Comparison of ENCODE assay signal across 22 cellular contexts in the genomic region with DNA sequence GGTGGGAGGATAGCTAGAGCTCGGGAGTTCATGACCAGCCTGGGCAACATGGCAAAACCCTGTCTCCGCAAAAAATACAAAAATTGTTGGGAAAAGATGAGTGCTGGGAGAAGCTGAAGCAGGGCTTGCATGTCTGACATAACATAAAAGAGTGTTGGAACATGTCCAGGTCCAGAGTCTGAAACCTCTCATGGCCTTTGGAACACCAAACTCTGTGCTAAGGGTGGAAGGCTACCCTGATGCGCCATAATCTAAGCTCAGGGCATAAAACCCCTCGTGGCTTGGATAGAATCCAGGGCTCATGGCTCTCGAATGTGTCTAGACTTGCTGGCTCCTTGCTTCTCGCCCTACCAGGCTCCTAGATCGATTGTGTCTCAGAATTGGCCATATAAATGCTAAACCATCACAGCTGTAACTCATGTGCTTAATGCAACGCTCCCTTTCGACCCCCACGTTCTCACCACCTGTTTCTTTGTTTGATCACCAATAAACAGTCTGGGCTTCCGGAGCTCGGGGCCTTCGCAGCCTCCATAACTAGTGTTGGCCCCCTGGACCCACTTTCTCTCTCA. TPM values are rescaled to one million over a fixed set of nuclear protein-coding genes. Genes with fewer than 3 reads are reported as not detected.
A peak's percentile ranks its signal among the peaks of the same experiment; 100 is the strongest.
DNase-seq lines count a peak whose midpoint lies in the region; ATAC-seq lines count a peak whose summit lies in the region.
"Had no signal": no experiment of that assay in that cellular context is flagged by ENCODE, and none has a peak within 500 bp of the region (broad histone marks: within the 10 kb centered on the region; RNA-seq: fewer than 3 reads in every experiment).

No MANE protein-coding gene starts in this region.

- DNase-seq in DMS79 (lab: John Stamatoyannopoulos, UW) (peak; percentile 25), DMS79 treated with DMSO at 0.1 percent for 48 hours (lab: John Stamatoyannopoulos, UW) (no peak), M059J (ENCODE audit: low read depth) (peak; percentile 69), NCI-H69 (lab: John Stamatoyannopoulos, UW) (peak; percentile 3), left lobe of liver (ENCODE audit: low spot score) (no peak), NCI-H1694 treated with DMSO at 0.1 percent for 48 hours (lab: John Stamatoyannopoulos, UW) (no peak), medulla oblongata (ENCODE audit: extremely low spot score) (no peak)
- DNase-seq in central memory CD4-positive, alpha-beta T cell = no peak
- DNase-seq: activated CD4-positive, alpha-beta T cell treated with anti-CD3 and anti-CD28 coated beads, Interleukin-2, amount 10 ng/mL, durations not matched to agents 7 days and 5 days; aorta; caudate nucleus; CD4-positive, alpha-beta memory T cell; DMS 273 treated with DMSO at 0.1 percent for 48 hours; GDM1; NCI-H1694; NCI-H526; nucleus accumbens; transverse colon had no signal

- peak; percentile 48 for ATAC-seq in left lobe of liver

RNA-seq across cellular contexts. Expression of a gene that starts 6.7 kb away (rescaled TPM):
- 38.9 and 40.5 TPM in 2 replicates for total RNA-seq in M059J (2014; rRNA removed; shearing (Covaris generic))
- 1.2 TPM for total RNA-seq in left lobe of liver
- total RNA-seq: activated CD4-positive, alpha-beta T cell treated with anti-CD3 and anti-CD28 coated beads, Interleukin-2, amount 10 ng/mL, durations not matched to agents 7 days and 5 days; activated T-helper 1 cell treated with anti-CD3 and anti-CD28 coated beads, Interleukin-12 subunit alpha, Interleukin-12 subunit beta, Interleukin-2, Interleukin-4 antibody, amounts not matched to agents 30 ng/mL and 10 ng/mL and 1 ng/mL, durations not matched to agents 14 hours and 24 hours and 36 hours had no signal

RNA-seq across cellular contexts. Expression of a gene that starts 35.2 kb away (rescaled TPM):
- 5.3 and 5.5 TPM in 2 replicates for total RNA-seq in M059J (2014; rRNA removed; shearing (Covaris generic))
- total RNA-seq in left lobe of liver = 0.50 TPM
- total RNA-seq: activated CD4-positive, alpha-beta T cell treated with anti-CD3 and anti-CD28 coated beads, Interleukin-2, amount 10 ng/mL, durations not matched to agents 7 days and 5 days; activated T-helper 1 cell treated with anti-CD3 and anti-CD28 coated beads, Interleukin-12 subunit alpha, Interleukin-12 subunit beta, Interleukin-2, Interleukin-4 antibody, amounts not matched to agents 30 ng/mL and 10 ng/mL and 1 ng/mL, durations not matched to agents 14 hours and 24 hours and 36 hours; dermis microvascular lymphatic vessel endothelial cell; lung microvascular endothelial cell; pulmonary artery endothelial cell had no signal

RNA-seq across cellular contexts. Expression of a gene that starts 37.9 kb away (rescaled TPM):
- total RNA-seq in M059J (2014; rRNA removed; shearing (Covaris generic)) = 0.99 and 2.7 TPM in 2 replicates
- total RNA-seq in left lobe of liver = 0.70 TPM
- total RNA-seq: activated CD4-positive, alpha-beta T cell treated with anti-CD3 and anti-CD28 coated beads, Interleukin-2, amount 10 ng/mL, durations not matched to agents 7 days and 5 days; activated T-helper 1 cell treated with anti-CD3 and anti-CD28 coated beads, Interleukin-12 subunit alpha, Interleukin-12 subunit beta, Interleukin-2, Interleukin-4 antibody, amounts not matched to agents 30 ng/mL and 10 ng/mL and 1 ng/mL, durations not matched to agents 14 hours and 24 hours and 36 hours; CD4-positive, alpha-beta memory T cell had no signal

RNA-seq across cellular contexts. Expression of a gene that starts 42.1 kb away (rescaled TPM):
- total RNA-seq in M059J (2014; rRNA removed; shearing (Covaris generic)) = 0.37 and 1.2 TPM in 2 replicates
- not detected for total RNA-seq in left lobe of liver
- total RNA-seq: activated CD4-positive, alpha-beta T cell treated with anti-CD3 and anti-CD28 coated beads, Interleukin-2, amount 10 ng/mL, durations not matched to agents 7 days and 5 days; activated T-helper 1 cell treated with anti-CD3 and anti-CD28 coated beads, Interleukin-12 subunit alpha, Interleukin-12 subunit beta, Interleukin-2, Interleukin-4 antibody, amounts not matched to agents 30 ng/mL and 10 ng/mL and 1 ng/mL, durations not matched to agents 14 hours and 24 hours and 36 hours; CD4-positive, alpha-beta memory T cell; dermis microvascular lymphatic vessel endothelial cell; lung microvascular endothelial cell; pulmonary artery endothelial cell; transverse colon had no signal

Comparison
In these comparisons a context has a peak if more than half of its experiments do, and no peak if none do; other contexts are left out.
1. DNase-seq: peak in DMS79 (single experiment), M059J (single experiment) and NCI-H69 (single experiment); none in DMS79 treated with DMSO at 0.1 percent for 48 hours (single experiment), left lobe of liver (single experiment), central memory CD4-positive, alpha-beta T cell (single experiment), NCI-H1694 treated with DMSO at 0.1 percent for 48 hours (single experiment) and medulla oblongata (single experiment).
2. RNA of a gene that starts 6.7 kb away (total RNA-seq): 38.9 to 40.5 TPM in M059J; 1.2 TPM in left lobe of liver (single experiment); every median in the first group is over 10 times any median in the second.